8 cellular contexts compared by ENCODE assay signal in the genomic region with DNA sequence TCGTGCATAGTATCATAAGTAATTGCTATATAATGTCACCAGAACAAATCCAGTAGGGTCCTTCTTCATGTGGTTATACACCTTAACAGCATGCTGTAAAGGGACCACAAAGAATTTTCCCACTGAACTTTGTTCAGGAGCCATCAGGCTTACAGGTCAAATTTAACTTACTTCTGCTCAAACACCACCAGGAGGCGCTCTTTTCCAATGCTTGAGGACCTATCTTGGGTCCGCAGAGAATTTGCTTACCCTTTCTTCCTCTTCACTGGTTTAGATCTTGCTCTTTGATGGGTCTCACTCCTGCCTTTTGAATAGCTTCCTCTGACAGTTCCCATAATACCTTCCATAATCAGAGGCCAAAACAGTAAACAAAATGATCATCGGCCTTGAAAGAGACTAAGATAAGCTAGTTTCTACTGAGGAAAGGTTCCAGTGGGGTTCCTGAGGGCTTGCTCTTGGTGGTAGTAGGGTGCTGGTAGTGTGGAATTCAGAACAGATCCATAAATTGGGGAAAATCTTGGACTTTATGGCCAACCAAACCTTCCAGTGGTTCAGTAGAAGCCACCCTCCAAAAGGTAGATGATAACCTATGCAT. TPM values are rescaled to one million over a fixed set of nuclear protein-coding genes. Genes with fewer than 3 reads are reported as not detected.
A peak's percentile ranks its signal among the peaks of the same experiment; 100 is the strongest.
DNase-seq lines count a peak whose midpoint lies in the region; ATAC-seq and TF ChIP-seq lines count a peak whose summit lies in the region.

No MANE protein-coding gene starts in this region.

- intact Hi-C loops in heart right ventricle (cut with DNase I) (loop anchor here (1.0 to 5.0 kb wide), 4 partner anchors 73 to 74 kb away; no protein-coding TSS in a partner anchor), sigmoid colon (cut with DNase I) (loop anchor here (1.0 kb wide), 1 partner anchor 73 kb away; no protein-coding TSS in a partner anchor)

- ATAC-seq in heart right ventricle (peak in 5 of 8 donors; percentile 49 to 67 (median 57)), GM18907 (IDR thresholded peaks at IDR 0.05; ENCODE audit: unreplicated experiment) (no peak)

- H3K27me3 ChIP-seq in heart right ventricle, result no peaks in the 10 kb centered on the region
- no peaks in the 10 kb centered on the region for H3K27me3 ChIP-seq in sigmoid colon

- H3K36me3 ChIP-seq in heart right ventricle, result peaks cover 0 to 6% (median 0%) of the 10 kb centered on the region in 9 donors
- H3K36me3 ChIP-seq in sigmoid colon, result no peaks in the 10 kb centered on the region

- TF ChIP-seq CTCF in LNCaP clone FGC (IDR thresholded peaks at IDR 0.05; ENCODE audit: control insufficient read depth, extremely low read depth, insufficient read depth), result peak; percentile 82
- TF ChIP-seq CTCF in RWPE1 (conservative IDR thresholded peaks at IDR 0.05; ENCODE audit: low read depth), result peak; percentile 68
- TF ChIP-seq CTCF in heart right ventricle (IDR thresholded peaks at IDR 0.05), result peak; percentile 68 to 90 (median 85)
- peak; percentile 19 to 69 (median 60) for TF ChIP-seq CTCF in sigmoid colon (IDR thresholded peaks at IDR 0.05)

- peak; percentile 57 for DNase-seq in DMS153 treated with DMSO at 0.1 percent for 48 hours (lab: John Stamatoyannopoulos, UW; ENCODE audit: unreplicated experiment)
- DNase-seq in LNCaP clone FGC (ENCODE audit: low read depth), result peak; percentile 44
- peak; percentile 11 for DNase-seq in RWPE1 (ENCODE audit: low spot score)
- DNase-seq in activated naive CD4-positive, alpha-beta T cell treated with Interleukin-2 at 50 U/mL for 16 hours, result peak; percentile 47
- DNase-seq in heart right ventricle, result peak in 1 of 2 donors; percentile 61
- DNase-seq in sigmoid colon, result no peak
- DNase-seq in ecto neural progenitor cell (ENCODE audit: low spot score), result no peak

- H3K4me3 ChIP-seq in LNCaP clone FGC (ENCODE audit: low read depth, low read length) (no peak overlapping the region), heart right ventricle (no peak overlapping the region), sigmoid colon (no peak overlapping the region)

- H3K4me1 ChIP-seq in heart right ventricle, result no peaks in the 10 kb centered on the region
- H3K4me1 ChIP-seq in sigmoid colon, result no peaks in the 10 kb centered on the region

- POLR2A ChIA-PET in RWPE1 (lab: Yijun Ruan, JAX; ENCODE audit: low non-redundant PET), result no interaction called here

- CTCF ChIA-PET in RWPE1 (lab: Yijun Ruan, JAX), result interaction anchor here (0.6 to 0.9 kb wide), 5 partner anchors 14 to 73 kb away, joined by 3 to 8 read pairs (median 4); no protein-coding TSS in a partner anchor

- TF ChIP-seq EP300 in sigmoid colon (IDR thresholded peaks at IDR 0.05), result no peak

- no peak for TF ChIP-seq POLR2A in sigmoid colon (IDR thresholded peaks at IDR 0.05)

- H3K9me3 ChIP-seq in heart right ventricle (peaks cover 0 to 14% (median 8%) of the 10 kb centered on the region in 11 donors), sigmoid colon (peaks cover 0 to 10% (median 5%) of the 10 kb centered on the region in 4 donors)

- H3K27ac ChIP-seq in RWPE1 (no peak overlapping the region), heart right ventricle (no peak overlapping the region), sigmoid colon (no peak overlapping the region)

- WGBS in heart right ventricle, 2 donors, result 20 to 36% methylated on average over 4 of the region's 4 CpGs
- 17 to 29% methylated on average over 4 of the region's 4 CpGs for WGBS in sigmoid colon, 2 donors

RNA-seq across cellular contexts. Expression of gene SCGB2B2, which starts 37.4 kb away (rescaled TPM):
- under 1 TPM; 0.12 to 0.94 (median 0.71) TPM for total RNA-seq in heart right ventricle
- polyA plus RNA-seq in heart right ventricle, result under 1 TPM; 0.06 to 0.66 TPM
- 1 to 10 TPM in 2 of 4 donors, under 1 TPM in 2; 0.49 to 1.7 (median 1.1) TPM for total RNA-seq in sigmoid colon
- polyA plus RNA-seq in sigmoid colon, result under 1 TPM in 1 of 3 donors, not detected in 2; 0.71 TPM

RNA-seq across cellular contexts. Expression of gene ZNF302, which starts 37.9 kb away (rescaled TPM):
- total RNA-seq in heart right ventricle (10 to 100 TPM; 29.1 to 42.5 (median 32.6) TPM), sigmoid colon (10 to 100 TPM; 22.7 to 40.6 (median 37.0) TPM)
- polyA plus RNA-seq in heart right ventricle (10 to 100 TPM; 20.4 to 41.1 TPM), sigmoid colon (10 to 100 TPM in 1 of 3 donors, 1 to 10 TPM in 2; 7.4 to 12.8 (median 9.6) TPM)

Comparison
In these comparisons a context has a peak if more than half of its experiments do, and no peak if none do; other contexts are left out.
1. DNase-seq: peak in DMS153 treated with DMSO at 0.1 percent for 48 hours (single experiment), LNCaP clone FGC (single experiment), RWPE1 (single experiment) and activated naive CD4-positive, alpha-beta T cell treated with Interleukin-2 at 50 U/mL for 16 hours (single experiment); none in sigmoid colon (single experiment) and ecto neural progenitor cell (single experiment).
2. Peak in every context shown above with its lines, with median percentiles within 50 percentile points of each other: CTCF ChIP-seq.